Comparison of ENCODE assay signal across 20 cellular contexts in genomic region chr5:72160959-72161358, GRCh38. TPM values are rescaled to one million over a fixed set of nuclear protein-coding genes. Genes with fewer than 3 reads are reported as not detected.
DNase-seq lines count a peak whose midpoint lies in the region; ATAC-seq and TF ChIP-seq lines count a peak whose summit lies in the region.
"Had no signal": no experiment of that assay in that cellular context is flagged by ENCODE, and none has a peak within 500 bp of the region (broad histone marks: within the 10 kb centered on the region; RNA-seq: fewer than 3 reads in every experiment).

No MANE protein-coding gene starts in this region.

- no peaks in the 10 kb centered on the region for H3K9me3 Mint-ChIP-seq in T-cell
- H3K9me3 Mint-ChIP-seq: activated B cell treated with CpG ODN at 0.5 μM for 24 hours; stimulated activated memory B cell treated with anti-CD40 and anti-IgM and Interleukin-4, amounts not matched to agents 10 μg/mL and 1 μg/mL and 100 μg/mL, for 72 hours had no signal

- H3K27ac ChIP-seq in WERI-Rb-1: peak overlapping the region; percentile 31; the same call in 1 of the 2 replicates

- TF ChIP-seq CTCF in WERI-Rb-1 (IDR thresholded peaks at IDR 0.05; ENCODE audit: low read depth, low read length): no peak

- peaks cover 56% of the 10 kb centered on the region for H3K4me1 ChIP-seq in skeletal muscle satellite cell (ENCODE audit: control insufficient read depth, insufficient read depth, low read length)

- H3K36me3 Mint-ChIP-seq in T-cell: no peaks in the 10 kb centered on the region
- H3K36me3 Mint-ChIP-seq: stimulated activated memory B cell treated with anti-CD40 and anti-IgM and Interleukin-4, amounts not matched to agents 10 μg/mL and 1 μg/mL and 100 μg/mL, for 72 hours had no signal

- ATAC-seq in T-cell (replicated peaks in 1 of 4): no peak
- ATAC-seq: K562; stimulated activated memory B cell treated with anti-CD40 and anti-IgM and Interleukin-4, amounts not matched to agents 10 μg/mL and 1 μg/mL and 100 μg/mL, for 72 hours had no signal

- no peak overlapping the region for H3K4me3 Mint-ChIP-seq in T-cell
- H3K4me3 Mint-ChIP-seq: activated B cell treated with CpG ODN at 0.5 μM for 24 hours; stimulated activated memory B cell treated with anti-CD40 and anti-IgM and Interleukin-4, amounts not matched to agents 10 μg/mL and 1 μg/mL and 100 μg/mL, for 72 hours; type B pancreatic cell had no signal

- DNase-seq in ELR (ENCODE audit: low read depth) (peak; percentile 69), WERI-Rb-1 (no peak), fibroblast of the conjunctiva (ENCODE audit: low read depth) (peak; percentile 42), amygdala (lab: John Stamatoyannopoulos, UW) (no peak), hypothalamus (lab: John Stamatoyannopoulos, UW) (no peak), T-cell (no peak)
- no peak for DNase-seq in activated naive CD4-positive, alpha-beta T cell (lab: John Stamatoyannopoulos, UW)
- DNase-seq: activated B cell treated with CpG ODN at 0.5 μM for 24 hours; cerebellar nuclear complex; DND-41; effector CD4-positive, alpha-beta T cell; NCI-H2081 treated with DMSO at 0.1 percent for 48 hours; NCI-H510A treated with DMSO at 0.1 percent for 48 hours; SHP77 treated with DMSO at 0.1 percent for 48 hours; stimulated activated CD4-positive, alpha-beta T cell treated with anti-CD3 and anti-CD28 coated beads, Interleukin-15, amount 100 ng/mL, for 24 hours; T-helper 2 cell had no signal

- peaks cover 12% of the 10 kb centered on the region in 2 donors for H3K27me3 Mint-ChIP-seq in T-cell
- H3K27me3 Mint-ChIP-seq: stimulated activated memory B cell treated with anti-CD40 and anti-IgM and Interleukin-4, amounts not matched to agents 10 μg/mL and 1 μg/mL and 100 μg/mL, for 72 hours; type B pancreatic cell had no signal

- peaks cover 62% of the 10 kb centered on the region for H3K36me3 ChIP-seq in WERI-Rb-1
- peaks cover 4% of the 10 kb centered on the region for H3K36me3 ChIP-seq in skeletal muscle satellite cell (ENCODE audit: insufficient read depth, low read length)

- CTCF ChIA-PET in T-cell (lab: Charles Lee): interaction anchor here in 1 of 2 donors (0.9 kb wide), 1 partner anchor 9 kb away, joined by 3 read pairs; no protein-coding TSS in a partner anchor

- no peaks in the 10 kb centered on the region for H3K9me3 ChIP-seq in WERI-Rb-1 (ENCODE audit: severe bottlenecking)
- H3K9me3 ChIP-seq in skeletal muscle satellite cell (replicated peaks; ENCODE audit: low read length): no peaks in the 10 kb centered on the region

- H3K4me3 ChIP-seq in WERI-Rb-1 (ENCODE audit: low read depth, low read length) (no peak overlapping the region), skeletal muscle satellite cell (ENCODE audit: low read length) (peak overlapping the region; percentile 9)
- H3K4me3 ChIP-seq: K562 had no signal

- POLR2A ChIA-PET in T-cell (lab: Charles Lee): no interaction called here

- H3K27me3 ChIP-seq in WERI-Rb-1 (ENCODE audit: insufficient read depth, low read depth, severe bottlenecking) (no peaks in the 10 kb centered on the region), skeletal muscle satellite cell (ENCODE audit: control insufficient read depth, insufficient read depth, low read length) (no peaks in the 10 kb centered on the region)

- no peaks in the 10 kb centered on the region for H3K4me1 Mint-ChIP-seq in T-cell
- H3K4me1 Mint-ChIP-seq: activated B cell treated with CpG ODN at 0.5 μM for 24 hours; stimulated activated memory B cell treated with anti-CD40 and anti-IgM and Interleukin-4, amounts not matched to agents 10 μg/mL and 1 μg/mL and 100 μg/mL, for 72 hours had no signal

- no peak overlapping the region for H3K27ac Mint-ChIP-seq in T-cell
- H3K27ac Mint-ChIP-seq: activated B cell treated with CpG ODN at 0.5 μM for 24 hours; stimulated activated memory B cell treated with anti-CD40 and anti-IgM and Interleukin-4, amounts not matched to agents 10 μg/mL and 1 μg/mL and 100 μg/mL, for 72 hours; type B pancreatic cell had no signal

- H3K9ac ChIP-seq in skeletal muscle satellite cell (ENCODE audit: low read depth, low read length): no peak overlapping the region

- peak overlapping the region; percentile 13 for H3K4me2 ChIP-seq in skeletal muscle satellite cell (ENCODE audit: low read length)

RNA-seq across cellular contexts. Expression of gene MAP1B, which starts 53.7 kb away (rescaled TPM):
- 197 and 223 TPM in 2 replicates for total RNA-seq in skeletal muscle satellite cell (2012; rRNA removed)
- total RNA-seq in T-cell: under 1 TPM in 3 of 5 donors, not detected in 2; 0.33 to 0.98 (median 0.47) TPM

Comparison
In these comparisons a context has a peak if more than half of its experiments do, and no peak if none do; other contexts are left out.
1. DNase-seq: peak in ELR (single experiment) and fibroblast of the conjunctiva (single experiment); none in WERI-Rb-1 (single experiment), amygdala (0 of 56), hypothalamus (0 of 51), T-cell (0 of 34) and activated naive CD4-positive, alpha-beta T cell (0 of 4).